Comparison of ENCODE assay signal across 8 cellular contexts in the genomic region with DNA sequence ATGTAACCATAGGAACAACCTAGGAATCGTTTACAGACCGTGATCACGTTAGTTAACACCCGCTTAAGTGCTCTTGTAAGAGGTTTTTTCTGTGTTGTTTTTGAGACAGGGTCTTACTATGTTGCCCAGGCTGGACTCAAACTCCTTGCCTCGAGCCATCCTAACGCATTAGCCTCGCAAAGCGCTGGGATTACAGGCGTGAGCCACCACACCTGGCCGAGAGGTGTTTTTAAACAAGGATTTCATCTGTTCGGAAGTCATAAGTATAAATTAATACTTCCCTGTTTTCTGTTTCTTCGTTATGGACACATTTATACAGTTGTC. TPM values are rescaled to one million over a fixed set of nuclear protein-coding genes. Genes with fewer than 3 reads are reported as not detected.
A peak's percentile ranks its signal among the peaks of the same experiment; 100 is the strongest.
DNase-seq lines count a peak whose midpoint lies in the region; ATAC-seq and TF ChIP-seq lines count a peak whose summit lies in the region.

No MANE protein-coding gene starts in this region.

- no peaks in the 10 kb centered on the region for H3K9me2 ChIP-seq in PC-3 (replicated peaks; ENCODE audit: low read length)

- no peak for TF ChIP-seq CTCF in GM12864 (IDR thresholded peaks at IDR 0.05; ENCODE audit: low read depth, low read length, missing control alignments)
- no peak for TF ChIP-seq CTCF in PC-3 (conservative IDR thresholded peaks at IDR 0.05; ENCODE audit: low read depth, low read length)
- TF ChIP-seq CTCF in psoas muscle (IDR thresholded peaks at IDR 0.05) = no peak

- no TSS peak for BruUV-seq in PC-3 (replicated peaks; lab: Mats Ljungman, UMichigan)

- intact Hi-C loops in PC-3 (cut with micrococcal nuclease) = no loop called here
- intact Hi-C loops in psoas muscle (cut with DNase I) = no loop called here
- intact Hi-C loops in head of caudate nucleus (cut with DNase I) = no loop called here

- peaks cover 13% of the 10 kb centered on the region; the same call in 1 of the 2 replicates for H4K20me1 ChIP-seq in PC-3 (ENCODE audit: low read length)

- H2AFZ ChIP-seq in PC-3 (ENCODE audit: low read length) = peak overlapping the region; percentile 85

- POLR2A ChIA-PET in PC-3 (lab: Charles Lee; ENCODE audit: unreplicated experiment) = no interaction called here

- H3K4me2 ChIP-seq in PC-3 (ENCODE audit: low read length) = peak overlapping the region; percentile 88

- ATAC-seq in PC-3 (no peak), psoas muscle (no peak)

- H3K4me1 ChIP-seq in PC-3 (ENCODE audit: insufficient read depth, low read length) = peaks cover 18% of the 10 kb centered on the region
- H3K4me1 ChIP-seq in esophagus (ENCODE audit: control insufficient read depth in 2 of 2, insufficient read depth in 2 of 2, low read length in 1 of 2) = no peaks in the 10 kb centered on the region
- H3K4me1 ChIP-seq in psoas muscle = peaks cover 21% of the 10 kb centered on the region

- H3K27ac ChIP-seq in PC-3 (ENCODE audit: low read length) (0 out of 2 replicates have a peak overlapping the region, but pooled peaks have one; percentile 19), esophagus (ENCODE audit: low read depth in 2 of 2, low read length in 1 of 2) (peak overlapping the region; percentile 10 to 56), psoas muscle (peak overlapping the region; percentile 88)

- 4 to 5% methylated on average over 12 of the region's 12 CpGs for WGBS in esophagus, 2 donors
- WGBS in psoas muscle, 3 donors = 3 to 7% (median 3%) methylated on average over 12 of the region's 12 CpGs

- H3K36me3 ChIP-seq in PC-3 (ENCODE audit: low read depth, low read length) (peaks cover 12% of the 10 kb centered on the region), esophagus (ENCODE audit: control insufficient read depth in 2 of 2, insufficient read depth in 2 of 2, low read length in 1 of 2) (peaks cover 0 to 4% of the 10 kb centered on the region in 2 donors), psoas muscle (ENCODE audit: insufficient read depth in 1 of 2, low read depth in 1 of 2) (peaks cover 4 to 39% of the 10 kb centered on the region in 2 donors)

- H3F3A ChIP-seq in PC-3 (ENCODE audit: low read length, unreplicated experiment) = no peaks in the 10 kb centered on the region

- H3K79me2 ChIP-seq in PC-3 (ENCODE audit: low read length) = peaks cover 53% of the 10 kb centered on the region

- H3K4me3 ChIP-seq in GM12864 (ENCODE audit: low read depth, low read length) (peak overlapping the region; percentile 88), PC-3 (ENCODE audit: low read length) (peak overlapping the region; percentile 96), esophagus (ENCODE audit: low read depth in 1 of 2, low read length in 2 of 2) (peak overlapping the region; percentile 92 to 95), psoas muscle (peak overlapping the region; percentile 99)

- no peak for DNase-seq in GM12864 (ENCODE audit: low read depth)
- no peak for DNase-seq in PC-3
- no peak for DNase-seq in psoas muscle
- DNase-seq in NCI-H1105 (lab: John Stamatoyannopoulos, UW) = no peak
- DNase-seq in head of caudate nucleus = no peak
- no peak for DNase-seq in NCI-H2227 treated with DMSO at 0.1 percent for 48 hours (lab: John Stamatoyannopoulos, UW)
- DNase-seq in HT-29 (ENCODE audit: low spot score) = no peak

- H3K9ac ChIP-seq in PC-3 (ENCODE audit: low read length) = peak overlapping the region; percentile 91

- no peaks in the 10 kb centered on the region for H3K9me3 ChIP-seq in PC-3 (ENCODE audit: low read length)
- H3K9me3 ChIP-seq in esophagus (ENCODE audit: control insufficient read depth in 2 of 2, insufficient read depth in 1 of 2, low read depth in 1 of 2, low read length in 1 of 2) = no peaks in the 10 kb centered on the region
- H3K9me3 ChIP-seq in psoas muscle = no peaks in the 10 kb centered on the region

- CTCF ChIA-PET in PC-3 (lab: Charles Lee) = no interaction called here

- no peaks in the 10 kb centered on the region for H3K27me3 ChIP-seq in PC-3 (ENCODE audit: low read length)
- no peaks in the 10 kb centered on the region for H3K27me3 ChIP-seq in esophagus (ENCODE audit: control insufficient read depth in 1 of 2, insufficient read depth in 2 of 2, low read length in 2 of 2)
- peaks cover 0 to 1% (median 0%) of the 10 kb centered on the region in 3 donors for H3K27me3 ChIP-seq in psoas muscle (ENCODE audit: insufficient read depth in 3 of 3, low read length in 2 of 3)

RNA-seq across cellular contexts. Expression of gene MRS2, which starts 0.7 kb away (rescaled TPM):
- 19.8 and 21.3 TPM in 2 replicates for total RNA-seq in PC-3 (2014; rRNA removed)
- polyA plus RNA-seq in esophagus = 10 to 100 TPM in 1 of 2 donors, 1 to 10 TPM in 1; 9.4 to 10.8 TPM
- total RNA-seq in psoas muscle = 10 to 100 TPM; 26.7 to 52.6 (median 32.2) TPM
- 10 to 100 TPM; 26.2 to 52.5 (median 41.4) TPM for polyA plus RNA-seq in psoas muscle
- 14.0 and 15.3 TPM in 2 replicates for total RNA-seq in HT-29 (2014; rRNA removed; shearing (Covaris generic))

RNA-seq across cellular contexts. Expression of gene DCDC2, which starts 45.6 kb away (rescaled TPM):
- total RNA-seq in PC-3 (2014; rRNA removed) (0.11 TPM in 1 of 2 replicates, not detected in the other), psoas muscle (1 to 10 TPM in 1 of 4 donors, under 1 TPM in 3; 0.60 to 3.1 (median 0.86) TPM)
- polyA plus RNA-seq in esophagus (under 1 TPM; under 0.01 to 0.02 TPM), psoas muscle (1 to 10 TPM in 1 of 3 donors, under 1 TPM in 2; 0.45 to 1.1 (median 0.47) TPM)
- total RNA-seq in HT-29 (2014; rRNA removed; shearing (Covaris generic)) = 0.08 TPM in 1 of 2 replicates, not detected in the other

Comparison
In these comparisons a context has a peak if more than half of its experiments do, and no peak if none do; other contexts are left out.
1. H3K27ac ChIP-seq: peak in every context shown above with its lines; median percentile 88 in psoas muscle; 33 in esophagus; 19 in PC-3.